ENCODE assay signal across 22 cellular contexts in genomic region chr2:54894467-54894866, GRCh38.
DNase-seq lines count a peak whose midpoint lies in the region; TF ChIP-seq lines count a peak whose summit lies in the region.
"Had no signal": no experiment of that assay in that cellular context is flagged by ENCODE, and none has a peak within 500 bp of the region (broad histone marks: within the 10 kb centered on the region; RNA-seq: fewer than 3 reads in every experiment).

No MANE protein-coding gene starts in this region.

- no peaks in the 10 kb centered on the region for H3K36me3 ChIP-seq in mammary epithelial cell (ENCODE audit: insufficient read depth, low read length)
- peaks cover 16% of the 10 kb centered on the region for H3K36me3 ChIP-seq in BE2C
- H3K36me3 ChIP-seq: BLaER1 treated with 17β-estradiol and CSF1 and Interleukin-3, amounts not matched to agents 10 nM and 100 nM; Peyer's patch had no signal

- DNase-seq in MCF 10A (ENCODE audit: unreplicated experiment), result peak; percentile 41
- no peak for DNase-seq in mammary epithelial cell
- DNase-seq in cerebellar cortex (ENCODE audit: low spot score), result peak; percentile 29
- DNase-seq in mucosa of gallbladder (ENCODE audit: low spot score), result peak; percentile 40
- no peak for DNase-seq in GM10266 (ENCODE audit: extremely low spot score)
- no peak for DNase-seq in BE2C
- DNase-seq in iPS-NIHi7 (ENCODE audit: extremely low spot score), result no peak
- DNase-seq: CD4-positive, alpha-beta T cell; GDM1; Karpas-422; MV-4-11; NCI-H1105; NCI-H146; NCI-H2029; NCI-H2227 treated with DMSO at 0.1 percent for 48 hours; NCI-H526 treated with DMSO at 0.1 percent for 48 hours; Peyer's patch; SIG-M5; SW 1271 had no signal

- no peak overlapping the region for H3K4me2 ChIP-seq in mammary epithelial cell (ENCODE audit: insufficient read depth, low read depth, low read length)
- H3K4me2 ChIP-seq: BLaER1 treated with 17β-estradiol and CSF1 and Interleukin-3, amounts not matched to agents 10 nM and 100 nM had no signal

- in situ Hi-C loops in mammary epithelial cell (cut with MboI; ENCODE audit: low sequenced_read_pairs in 2 of 2), result no loop called here

- H3K27me3 ChIP-seq in mammary epithelial cell (ENCODE audit: insufficient read depth, low read length) (no peaks in the 10 kb centered on the region), BE2C (no peaks in the 10 kb centered on the region)
- H3K27me3 ChIP-seq: BLaER1 treated with 17β-estradiol and CSF1 and Interleukin-3, amounts not matched to agents 10 nM and 100 nM; Peyer's patch had no signal

- H3K4me1 Mint-ChIP-seq in MCF 10A (ENCODE audit: insufficient read depth, unreplicated experiment), result no peaks in the 10 kb centered on the region

- no peak overlapping the region for H3K27ac Mint-ChIP-seq in MCF 10A (ENCODE audit: low read depth, unreplicated experiment)
- H3K27ac Mint-ChIP-seq: CD4-positive, alpha-beta T cell had no signal

- TF ChIP-seq CTCF in MCF 10A (IDR thresholded peaks at IDR 0.05; ENCODE audit: unreplicated experiment) (no peak), mammary epithelial cell (conservative IDR thresholded peaks at IDR 0.05 in 1 of 2, IDR thresholded peaks at IDR 0.05 in 1 of 2; ENCODE audit: extremely low read depth in 1 of 2, insufficient read depth in 1 of 2, low read depth in 1 of 2, low read length in 2 of 2) (no peak), GM10266 (IDR thresholded peaks at IDR 0.05; ENCODE audit: control insufficient read depth, insufficient read depth, low read depth, missing control alignments) (no peak), BE2C (IDR thresholded peaks at IDR 0.05; ENCODE audit: low read depth, low read length) (no peak)

- H3K9me3 Mint-ChIP-seq in MCF 10A (ENCODE audit: unreplicated experiment), result no peaks in the 10 kb centered on the region
- H3K9me3 Mint-ChIP-seq: CD4-positive, alpha-beta T cell had no signal

- no peak overlapping the region for H3K4me3 ChIP-seq in mammary epithelial cell (replicated peaks in 1 of 3; ENCODE audit: insufficient read depth in 1 of 3, low read depth in 2 of 3, low read length in 3 of 3)
- no peak overlapping the region for H3K4me3 ChIP-seq in BE2C (ENCODE audit: low read depth, low read length)
- H3K4me3 ChIP-seq: BLaER1 treated with 17β-estradiol and CSF1 and Interleukin-3, amounts not matched to agents 10 nM and 100 nM; Peyer's patch; SK-N-MC had no signal

- no peaks in the 10 kb centered on the region for H3K79me2 ChIP-seq in mammary epithelial cell (ENCODE audit: insufficient read depth, low read length)

- CTCF ChIA-PET in MCF 10A (lab: Yijun Ruan, JAX), result interaction anchor here (1.0 to 8.5 kb wide), 6 partner anchors 16 to 537 kb away, joined by 3 to 160 read pairs (median 4); no protein-coding TSS in a partner anchor
- CTCF ChIA-PET in mammary epithelial cell (lab: Charles Lee; ENCODE audit: low non-redundant PET), result interaction anchor here (0.6 kb wide), 1 partner anchor 282 kb away, joined by 3 read pairs; no protein-coding TSS in a partner anchor

- intact Hi-C loops in MCF 10A (cut with micrococcal nuclease), result no loop called here
- intact Hi-C loops in mammary epithelial cell (cut with micrococcal nuclease), result no loop called here

- BruUV-seq in MCF 10A (replicated peaks; lab: Mats Ljungman, UMichigan) (no TSS peak), mammary epithelial cell (replicated peaks; lab: Mats Ljungman, UMichigan) (no TSS peak)

- H2AFZ ChIP-seq in mammary epithelial cell (ENCODE audit: low read depth, low read length), result no peak overlapping the region

- H3K36me3 Mint-ChIP-seq in MCF 10A (ENCODE audit: insufficient read depth, unreplicated experiment), result no peaks in the 10 kb centered on the region

- H3K4me1 ChIP-seq in mammary epithelial cell (ENCODE audit: insufficient read depth, low read length) (no peaks in the 10 kb centered on the region), BE2C (no peaks in the 10 kb centered on the region)
- H3K4me1 ChIP-seq: BLaER1 treated with 17β-estradiol and CSF1 and Interleukin-3, amounts not matched to agents 10 nM and 100 nM had no signal

- H3K27me3 Mint-ChIP-seq in MCF 10A (ENCODE audit: insufficient read depth, unreplicated experiment), result no peaks in the 10 kb centered on the region

- WGBS in mammary epithelial cell (ENCODE audit: low coverage, missing lambda C conversion rate), result 50% methylated on average over 3 of the region's 3 CpGs

- H3K4me3 Mint-ChIP-seq in MCF 10A (ENCODE audit: unreplicated experiment), result no peak overlapping the region
- H3K4me3 Mint-ChIP-seq: CD4-positive, alpha-beta T cell had no signal

- POLR2A ChIA-PET in MCF 10A (lab: Yijun Ruan, JAX), result interaction anchor here (0.5 to 1.5 kb wide), 7 partner anchors 69 to 277 kb away, joined by 3 to 5 read pairs (median 3); no protein-coding TSS in a partner anchor

- no peaks in the 10 kb centered on the region for H3K9me3 ChIP-seq in mammary epithelial cell (replicated peaks; ENCODE audit: insufficient read depth, low read length)
- no peaks in the 10 kb centered on the region for H3K9me3 ChIP-seq in BE2C
- H3K9me3 ChIP-seq: Peyer's patch had no signal

- no peak overlapping the region for H3K9ac ChIP-seq in mammary epithelial cell (ENCODE audit: insufficient read depth, low read length)
- H3K9ac ChIP-seq: BLaER1 treated with 17β-estradiol and CSF1 and Interleukin-3, amounts not matched to agents 10 nM and 100 nM had no signal

- no peaks in the 10 kb centered on the region for H4K20me1 ChIP-seq in mammary epithelial cell (ENCODE audit: insufficient read depth, low read length)
- H4K20me1 ChIP-seq: BLaER1 treated with 17β-estradiol and CSF1 and Interleukin-3, amounts not matched to agents 10 nM and 100 nM had no signal

- dilution Hi-C loops in mammary epithelial cell (cut with HindIII; ENCODE audit: low sequenced_read_pairs), result loop anchor here (5.0 kb wide), 1 partner anchor 68 kb away; no protein-coding TSS in a partner anchor

- H3K27ac ChIP-seq in mammary epithelial cell (ENCODE audit: insufficient read depth, low read depth, low read length), result no peak overlapping the region
- H3K27ac ChIP-seq: BLaER1 treated with 17β-estradiol and CSF1 and Interleukin-3, amounts not matched to agents 10 nM and 100 nM; HL-60; SK-N-MC had no signal

Comparison
In these comparisons a context has a peak if more than half of its experiments do, and no peak if none do; other contexts are left out.
1. DNase-seq: peak in MCF 10A (single experiment), cerebellar cortex (single experiment) and mucosa of gallbladder (single experiment); none in mammary epithelial cell (single experiment), GM10266 (single experiment), BE2C (single experiment) and iPS-NIHi7 (single experiment).